ENCODE assay signal across 9 cellular contexts in the genomic region with DNA sequence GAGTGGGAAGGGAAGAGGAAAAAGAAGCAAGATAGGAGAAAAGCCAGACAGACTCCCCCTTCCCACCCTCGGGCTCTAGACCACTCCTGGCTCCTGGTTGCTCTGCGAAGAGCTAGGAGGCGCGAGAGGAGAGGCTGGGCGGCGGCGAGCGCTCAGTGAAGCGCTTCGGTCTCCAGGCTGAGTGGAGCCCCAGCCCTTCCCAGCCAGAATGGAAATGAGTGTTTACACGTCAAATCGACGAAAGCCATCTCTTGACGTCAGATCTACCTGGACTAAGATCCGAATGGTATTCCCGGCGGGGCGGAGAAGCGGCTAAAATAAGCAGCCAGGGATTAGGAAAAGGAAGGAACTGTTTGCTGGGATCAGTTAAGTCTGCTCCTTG. TPM values are rescaled to one million over a fixed set of nuclear protein-coding genes. Genes with fewer than 3 reads are reported as not detected.
DNase-seq lines count a peak whose midpoint lies in the region; ATAC-seq and TF ChIP-seq lines count a peak whose summit lies in the region.
"Had no signal": no experiment of that assay in that cellular context is flagged by ENCODE, and none has a peak within 500 bp of the region (broad histone marks: within the 10 kb centered on the region; RNA-seq: fewer than 3 reads in every experiment).

A gene (minus strand): TSS at position 183 of the 382 bp plus-strand sequence. CDS start 206 bp downstream, outside the sequence.

- H3K27me3 Mint-ChIP-seq in activated T-helper 2 cell treated with anti-CD3 and anti-CD28 coated beads, Interferon-gamma antibody, Interleukin-2, Interleukin-4, amounts not matched to agents 10 μg/mL and 5 μg/mL and 100 μg/mL, durations not matched to agents 14 hours and 24 hours and 36 hours (ENCODE audit: low read depth): peaks cover 55% of the 10 kb centered on the region
- H3K27me3 Mint-ChIP-seq in nephron (ENCODE audit: low read depth): peaks cover 59% of the 10 kb centered on the region
- H3K27me3 Mint-ChIP-seq in activated CD4-positive, alpha-beta T cell treated with anti-CD3 and anti-CD28 coated beads for 36 hours: peaks cover 55% of the 10 kb centered on the region

- H3K4me1 Mint-ChIP-seq in activated T-helper 2 cell treated with anti-CD3 and anti-CD28 coated beads, Interferon-gamma antibody, Interleukin-2, Interleukin-4, amounts not matched to agents 10 μg/mL and 5 μg/mL and 100 μg/mL, durations not matched to agents 14 hours and 24 hours and 36 hours (ENCODE audit: low read depth): peaks cover 9% of the 10 kb centered on the region
- H3K4me1 Mint-ChIP-seq in nephron: peaks cover 14% of the 10 kb centered on the region
- H3K4me1 Mint-ChIP-seq in activated CD4-positive, alpha-beta T cell treated with anti-CD3 and anti-CD28 coated beads for 36 hours: peaks cover 16% of the 10 kb centered on the region

- ATAC-seq in aorta (ENCODE audit: low FRiP score) (no peak), sciatic nerve (no peak)
- ATAC-seq in activated CD4-positive, alpha-beta T cell treated with anti-CD3 and anti-CD28 coated beads for 36 hours: no peak

- CTCF ChIA-PET in activated CD4-positive, alpha-beta T cell treated with anti-CD3 and anti-CD28 coated beads for 36 hours (lab: Charles Lee): interaction anchor here (0.7 kb wide), 1 partner anchor 77 kb away, joined by 3 read pairs; no protein-coding TSS in a partner anchor

- H3K4me1 ChIP-seq in aorta (ENCODE audit: control insufficient read depth in 1 of 2, insufficient read depth in 2 of 2, low read length in 2 of 2): peaks cover 0 to 2% of the 10 kb centered on the region in 2 donors

- peaks cover 0 to 3% of the 10 kb centered on the region in 2 donors for H3K27me3 ChIP-seq in aorta (ENCODE audit: control insufficient read depth in 1 of 2, insufficient read depth in 2 of 2, low read length in 1 of 2)

- H3K9me3 ChIP-seq in aorta (ENCODE audit: control insufficient read depth, low read length): no peaks in the 10 kb centered on the region

- H3K27ac ChIP-seq in aorta (ENCODE audit: low read depth in 1 of 2, low read length in 2 of 2): no peak within 1 kb of the TSS

- H3K36me3 Mint-ChIP-seq in activated T-helper 2 cell treated with anti-CD3 and anti-CD28 coated beads, Interferon-gamma antibody, Interleukin-2, Interleukin-4, amounts not matched to agents 10 μg/mL and 5 μg/mL and 100 μg/mL, durations not matched to agents 14 hours and 24 hours and 36 hours (ENCODE audit: low read depth): no peaks in the 10 kb centered on the region
- no peaks in the 10 kb centered on the region for H3K36me3 Mint-ChIP-seq in nephron (ENCODE audit: low read depth)
- H3K36me3 Mint-ChIP-seq in activated CD4-positive, alpha-beta T cell treated with anti-CD3 and anti-CD28 coated beads for 36 hours (ENCODE audit: low read depth): no peaks in the 10 kb centered on the region

- POLR2A ChIA-PET in activated CD4-positive, alpha-beta T cell treated with anti-CD3 and anti-CD28 coated beads for 36 hours (lab: Charles Lee): no interaction called here

- no peak within 1 kb of the TSS for H3K4me3 Mint-ChIP-seq in activated T-helper 2 cell treated with anti-CD3 and anti-CD28 coated beads, Interferon-gamma antibody, Interleukin-2, Interleukin-4, amounts not matched to agents 10 μg/mL and 5 μg/mL and 100 μg/mL, durations not matched to agents 14 hours and 24 hours and 36 hours (ENCODE audit: low read depth)
- peak within 1 kb of the TSS; percentile 18 to 75 (median 62) for H3K4me3 Mint-ChIP-seq in nephron
- H3K4me3 Mint-ChIP-seq in activated CD4-positive, alpha-beta T cell treated with anti-CD3 and anti-CD28 coated beads for 36 hours: no peak within 1 kb of the TSS

- 6% methylated on average over 19 of the region's 19 CpGs for WGBS in aorta, 2 donors

- peak within 1 kb of the TSS in 1 of 2 donors; percentile 0 for H3K4me3 ChIP-seq in aorta (ENCODE audit: low read length in 2 of 2)

- intact Hi-C loops in activated T-helper 2 cell treated with anti-CD3 and anti-CD28 coated beads, Interferon-gamma antibody, Interleukin-2, Interleukin-4, amounts not matched to agents 10 μg/mL and 5 μg/mL and 100 μg/mL, durations not matched to agents 14 hours and 24 hours and 36 hours (cut with micrococcal nuclease): loop anchor here (10.0 kb wide), 1 partner anchor 88 kb away; no protein-coding TSS in a partner anchor
- intact Hi-C loops in aorta (cut with DNase I): no loop called here
- intact Hi-C loops in sciatic nerve (cut with DNase I): no loop called here
- intact Hi-C loops in activated CD4-positive, alpha-beta T cell treated with anti-CD3 and anti-CD28 coated beads for 36 hours (cut with DNase I, micrococcal nuclease): loop anchor here in 1 of 2 experiments (5.0 kb wide), 1 partner anchor 49 kb away; no protein-coding TSS in a partner anchor

- H3K36me3 ChIP-seq in aorta (ENCODE audit: control insufficient read depth in 1 of 2, insufficient read depth in 2 of 2, low read length in 1 of 2): no peaks in the 10 kb centered on the region

- TF ChIP-seq CTCF in nephron (IDR thresholded peaks at IDR 0.05; ENCODE audit: unreplicated experiment in 3 of 3): no peak

- DNase-seq in COR-L47 (lab: John Stamatoyannopoulos, UW): peak; percentile 77
- peak; percentile 71 for DNase-seq in NCI-H1105 (lab: John Stamatoyannopoulos, UW)
- DNase-seq in activated T-helper 2 cell treated with anti-CD3 and anti-CD28 coated beads, Interferon-gamma antibody, Interleukin-2, Interleukin-4, amounts not matched to agents 10 μg/mL and 5 μg/mL and 100 μg/mL, durations not matched to agents 14 hours and 24 hours and 36 hours (ENCODE audit: low spot score): no peak
- DNase-seq in aorta: no peak
- no peak for DNase-seq in sciatic nerve (ENCODE audit: low spot score)
- DNase-seq in activated CD4-positive, alpha-beta T cell treated with anti-CD3 and anti-CD28 coated beads for 36 hours: no peak
- DNase-seq in putamen (ENCODE audit: low spot score): no peak

- peak within 1 kb of the TSS; percentile 8 for H3K27ac Mint-ChIP-seq in activated T-helper 2 cell treated with anti-CD3 and anti-CD28 coated beads, Interferon-gamma antibody, Interleukin-2, Interleukin-4, amounts not matched to agents 10 μg/mL and 5 μg/mL and 100 μg/mL, durations not matched to agents 14 hours and 24 hours and 36 hours
- no peak within 1 kb of the TSS for H3K27ac Mint-ChIP-seq in nephron
- H3K27ac Mint-ChIP-seq in activated CD4-positive, alpha-beta T cell treated with anti-CD3 and anti-CD28 coated beads for 36 hours: no peak within 1 kb of the TSS

- no peaks in the 10 kb centered on the region for H3K9me3 Mint-ChIP-seq in activated T-helper 2 cell treated with anti-CD3 and anti-CD28 coated beads, Interferon-gamma antibody, Interleukin-2, Interleukin-4, amounts not matched to agents 10 μg/mL and 5 μg/mL and 100 μg/mL, durations not matched to agents 14 hours and 24 hours and 36 hours
- H3K9me3 Mint-ChIP-seq in nephron: no peaks in the 10 kb centered on the region
- peaks cover 3% of the 10 kb centered on the region for H3K9me3 Mint-ChIP-seq in activated CD4-positive, alpha-beta T cell treated with anti-CD3 and anti-CD28 coated beads for 36 hours (ENCODE audit: low read depth)

RNA-seq across cellular contexts. Expression of the gene that starts here (rescaled TPM):
- not detected in 2 replicates for total RNA-seq in activated T-helper 2 cell treated with anti-CD3 and anti-CD28 coated beads, Interferon-gamma antibody, Interleukin-2, Interleukin-4, amounts not matched to agents 10 μg/mL and 5 μg/mL and 100 μg/mL, durations not matched to agents 14 hours and 24 hours and 36 hours
- 1 to 10 TPM; 1.8 to 7.7 TPM for total RNA-seq in aorta
- 1 to 10 TPM in 1 of 2 donors, under 1 TPM in 1; 0.13 to 1.4 TPM for polyA plus RNA-seq in aorta
- total RNA-seq in sciatic nerve: 0.09 TPM
- not detected for total RNA-seq in activated CD4-positive, alpha-beta T cell treated with anti-CD3 and anti-CD28 coated beads for 36 hours
- total RNA-seq: kidney epithelial cell had no signal

Comparison
In these comparisons a context has a peak if more than half of its experiments do, and no peak if none do; other contexts are left out.
1. DNase-seq: peak in COR-L47 (single experiment) and NCI-H1105 (single experiment); none in activated T-helper 2 cell treated with anti-CD3 and anti-CD28 coated beads, Interferon-gamma antibody, Interleukin-2, Interleukin-4, amounts not matched to agents 10 μg/mL and 5 μg/mL and 100 μg/mL, durations not matched to agents 14 hours and 24 hours and 36 hours (single experiment), aorta (0 of 2), sciatic nerve (single experiment), activated CD4-positive, alpha-beta T cell treated with anti-CD3 and anti-CD28 coated beads for 36 hours (single experiment) and putamen (single experiment).
2. H3K4me3 Mint-ChIP-seq: peak in nephron (3 of 3); none in activated T-helper 2 cell treated with anti-CD3 and anti-CD28 coated beads, Interferon-gamma antibody, Interleukin-2, Interleukin-4, amounts not matched to agents 10 μg/mL and 5 μg/mL and 100 μg/mL, durations not matched to agents 14 hours and 24 hours and 36 hours (single experiment) and activated CD4-positive, alpha-beta T cell treated with anti-CD3 and anti-CD28 coated beads for 36 hours (single experiment).